Comparison of ENCODE assay signal across 9 cellular contexts in the genomic region with DNA sequence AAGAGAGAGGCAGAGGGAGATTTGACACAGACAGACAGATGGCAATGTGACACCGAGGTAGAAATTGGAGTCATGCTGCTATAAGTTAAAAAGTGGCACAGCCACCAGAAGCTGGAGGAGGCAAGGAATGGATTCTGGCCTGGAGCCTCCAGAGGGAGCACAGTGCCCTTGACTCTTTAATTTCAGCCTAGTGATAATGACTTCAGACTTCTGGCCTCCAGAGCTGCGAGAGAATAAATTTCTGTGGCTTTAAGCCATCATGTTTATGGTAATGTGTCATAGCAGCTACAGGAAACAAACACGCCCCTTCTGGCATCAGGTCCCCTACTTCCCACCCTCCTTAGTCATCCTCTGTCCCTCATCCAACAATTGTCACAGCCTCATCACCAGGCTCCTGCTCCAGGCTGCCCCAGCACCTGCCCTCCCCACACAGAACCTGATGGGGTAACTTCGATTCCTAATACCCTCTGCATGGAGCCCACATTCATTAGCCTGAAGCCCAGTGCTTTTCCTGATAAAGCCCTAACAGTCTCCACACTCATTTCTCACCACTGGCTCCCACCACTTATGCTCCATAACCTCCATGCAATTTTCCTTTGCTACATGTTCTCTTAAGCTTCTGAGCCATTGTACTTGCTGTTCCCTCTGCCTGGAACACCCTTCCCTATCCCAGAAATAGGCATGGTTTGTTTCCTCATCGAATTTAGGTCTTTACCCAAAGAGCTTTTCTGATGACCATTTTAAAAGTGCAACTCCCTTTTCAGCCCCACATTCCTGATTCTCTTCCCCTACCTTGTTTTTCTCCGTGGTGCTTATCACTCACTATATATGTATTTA.
DNase-seq lines count a peak whose midpoint lies in the region; ATAC-seq and TF ChIP-seq lines count a peak whose summit lies in the region.
"Had no signal": no experiment of that assay in that cellular context is flagged by ENCODE, and none has a peak within 500 bp of the region (broad histone marks: within the 10 kb centered on the region; RNA-seq: fewer than 3 reads in every experiment).

No MANE protein-coding gene starts in this region.

- no peaks in the 10 kb centered on the region for H3K4me1 ChIP-seq in psoas muscle

- H3K4me3 ChIP-seq in epithelial cell of esophagus (ENCODE audit: low read length) (no peak overlapping the region), psoas muscle (no peak overlapping the region)
- H3K4me3 ChIP-seq: BLaER1 treated with 17β-estradiol and CSF1 and Interleukin-3, amounts not matched to agents 10 nM and 100 nM had no signal

- in situ Hi-C loops in GM13976 (cut with MboI; ENCODE audit: low sequenced_read_pairs, unreplicated experiment) = no loop called here

- peaks cover 0 to 4% (median 0%) of the 10 kb centered on the region in 3 donors for H3K27me3 ChIP-seq in psoas muscle (ENCODE audit: insufficient read depth in 3 of 3, low read length in 2 of 3)
- H3K27me3 ChIP-seq: BLaER1 treated with 17β-estradiol and CSF1 and Interleukin-3, amounts not matched to agents 10 nM and 100 nM had no signal

- DNase-seq in NCI-H1417 (lab: John Stamatoyannopoulos, UW) (peak in 2 of 3 experiments; percentile 24 to 53), NCI-H1417 treated with DMSO at 0.1 percent for 48 hours (lab: John Stamatoyannopoulos, UW) (no peak), OCI-M1 (lab: John Stamatoyannopoulos, UW) (peak; percentile 45), epithelial cell of esophagus (ENCODE audit: low read depth) (peak; percentile 81), psoas muscle (peak in 1 of 2 donors; percentile 23), NCI-H526 treated with DMSO at 0.1 percent for 48 hours (lab: John Stamatoyannopoulos, UW) (no peak), GM13976 (ENCODE audit: low spot score) (no peak), NCI-H524 treated with DMSO at 0.1 percent for 48 hours (lab: John Stamatoyannopoulos, UW) (no peak)

- intact Hi-C loops in psoas muscle (cut with DNase I) = loop anchor here in 1 of 2 donors (5.0 kb wide), 1 partner anchor 283 kb away; no protein-coding TSS in a partner anchor

- WGBS in psoas muscle, 3 donors = 24 to 32% (median 28%) methylated on average over 6 of the region's 6 CpGs

- no peak overlapping the region for H3K27ac ChIP-seq in psoas muscle
- H3K27ac ChIP-seq: BLaER1 treated with 17β-estradiol and CSF1 and Interleukin-3, amounts not matched to agents 10 nM and 100 nM had no signal

- TF ChIP-seq CTCF in epithelial cell of esophagus (IDR thresholded peaks at IDR 0.05; ENCODE audit: insufficient read depth, low read depth, low read length, missing control alignments) (peak; percentile 39), psoas muscle (IDR thresholded peaks at IDR 0.05) (peak; percentile 12), GM13976 (IDR thresholded peaks at IDR 0.05; ENCODE audit: borderline replicate concordance, control extremely low read depth, extremely low read depth, insufficient read depth, missing control alignments) (no peak)

- no peaks in the 10 kb centered on the region for H3K9me3 ChIP-seq in psoas muscle
- H3K9me3 ChIP-seq: BLaER1 treated with 17β-estradiol and CSF1 and Interleukin-3, amounts not matched to agents 10 nM and 100 nM had no signal

- no peaks in the 10 kb centered on the region for H3K36me3 ChIP-seq in psoas muscle (ENCODE audit: insufficient read depth in 1 of 2, low read depth in 1 of 2)
- H3K36me3 ChIP-seq: BLaER1 treated with 17β-estradiol and CSF1 and Interleukin-3, amounts not matched to agents 10 nM and 100 nM had no signal

- peak in 2 of 4 donors; percentile 41 to 54 for ATAC-seq in psoas muscle

Comparison
In these comparisons a context has a peak if more than half of its experiments do, and no peak if none do; other contexts are left out.
1. DNase-seq: peak in NCI-H1417 (2 of 3), OCI-M1 (single experiment) and epithelial cell of esophagus (single experiment); none in NCI-H1417 treated with DMSO at 0.1 percent for 48 hours (single experiment), NCI-H526 treated with DMSO at 0.1 percent for 48 hours (single experiment), GM13976 (single experiment) and NCI-H524 treated with DMSO at 0.1 percent for 48 hours (single experiment).